ENCODE assay signal across 28 cellular contexts in the genomic region with DNA sequence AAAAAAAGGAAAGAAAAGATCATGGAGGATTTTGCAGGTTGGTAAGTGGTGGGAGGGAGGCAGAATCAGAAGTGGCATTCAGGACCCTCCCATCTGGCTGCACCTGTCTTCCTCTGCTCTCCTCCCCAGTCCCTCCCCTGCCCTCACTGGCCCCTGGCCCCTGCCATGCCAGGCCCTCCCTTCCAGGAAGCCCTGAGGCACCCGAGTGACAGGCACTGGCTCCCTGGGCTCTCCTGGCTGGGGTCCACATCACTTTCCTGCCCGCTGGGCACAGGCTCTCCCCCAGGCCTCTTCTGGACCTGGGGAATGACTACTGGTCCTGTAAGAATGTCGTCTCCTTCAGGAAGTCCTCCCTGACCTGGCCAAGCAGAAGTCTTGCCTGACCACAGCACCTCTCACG. TPM values are rescaled to one million over a fixed set of nuclear protein-coding genes. Genes with fewer than 3 reads are reported as not detected.
A peak's percentile ranks its signal among the peaks of the same experiment; 100 is the strongest.
DNase-seq lines count a peak whose midpoint lies in the region; ATAC-seq, FAIRE-seq and TF ChIP-seq lines count a peak whose summit lies in the region.
"Had no signal": no experiment of that assay in that cellular context is flagged by ENCODE, and none has a peak within 500 bp of the region (broad histone marks: within the 10 kb centered on the region; RNA-seq: fewer than 3 reads in every experiment).

No MANE protein-coding gene starts in this region.

- CTCF ChIA-PET in IMR-90 (lab: Yijun Ruan, JAX) = interaction anchor here (0.6 kb wide), 2 partner anchors 33 kb away, joined by 3 to 8 read pairs; no protein-coding TSS in a partner anchor
- CTCF ChIA-PET in K562 (lab: Yijun Ruan, JAX; ENCODE audit: low intra/inter-chr PET ratio) = no interaction called here

- in situ Hi-C loops in IMR-90 (cut with MboI; ENCODE audit: low sequenced_read_pairs) = no loop called here
- in situ Hi-C loops in K562 (cut with MboI) = no loop called here

- POLR2A ChIA-PET in IMR-90 (lab: Charles Lee; ENCODE audit: unreplicated experiment) = no interaction called here
- POLR2A ChIA-PET in K562 (lab: Yijun Ruan, JAX) = no interaction called here

- no peaks in the 10 kb centered on the region for H3K79me2 ChIP-seq in K562 (ENCODE audit: control insufficient read depth, insufficient read depth, low read length)

- peak overlapping the region; percentile 22 for H2AFZ ChIP-seq in IMR-90 (replicated peaks; ENCODE audit: low read length, poor library complexity)
- no peak overlapping the region for H2AFZ ChIP-seq in K562 (ENCODE audit: low read depth, low read length)
- no peak overlapping the region for H2AFZ ChIP-seq in neuronal stem cell (ENCODE audit: low read length)

- H3K4me1 ChIP-seq in IMR-90 (ENCODE audit: control insufficient read depth, insufficient read depth, low read length) (peaks cover 8% of the 10 kb centered on the region), K562 (replicated peaks in 1 of 2; ENCODE audit: control insufficient read depth in 2 of 2, insufficient read depth in 2 of 2, low read length in 2 of 2) (peaks cover 0 to 3% of the 10 kb centered on the region in 2 experiments; a peak in 1 of 5 replicates), neuronal stem cell (ENCODE audit: control insufficient read depth in 2 of 2, insufficient read depth in 1 of 2, low read depth in 1 of 2, low read length in 2 of 2) (peaks cover 1 to 7% of the 10 kb centered on the region in 2 donors)
- H3K4me1 ChIP-seq: BE2C had no signal

- no peak overlapping the region for H3K18ac ChIP-seq in IMR-90 (ENCODE audit: low read depth, low read length)
- H3K18ac ChIP-seq in neuronal stem cell (ENCODE audit: low read length) = no peak overlapping the region

- H3K4ac ChIP-seq in IMR-90 (ENCODE audit: low read depth, low read length) (0 out of 2 replicates have a peak overlapping the region, but pooled peaks have one; percentile 34), neuronal stem cell (ENCODE audit: low read length) (no peak overlapping the region)

- DNase-seq in activated effector memory CD4-positive, alpha-beta T cell treated with anti-CD3 and anti-CD28 coated beads, Interleukin-2, amount 50 U/mL, for 16 hours = peak; percentile 33
- no peak for DNase-seq in activated effector memory CD4-positive, alpha-beta T cell treated with Interleukin-2 at 50 U/mL for 16 hours
- DNase-seq in IMR-90 (no peak), K562 (ENCODE audit: extremely low read depth in 1 of 4, low spot score in 3 of 4) (no peak), neuronal stem cell (ENCODE audit: low spot score) (no peak)
- no peak for DNase-seq in NK-92 treated with Interleukin-12 subunit alpha and Interleukin-12 subunit beta, amount 100 ng/mL, for 24 hours (lab: John Stamatoyannopoulos, UW)
- no peak for DNase-seq in stimulated activated CD4-positive, alpha-beta T cell treated with anti-CD3 and anti-CD28 coated beads, Interleukin-4, amount 100 ng/mL, for 1 hour
- DNase-seq: 8988T; ACHN; BE2C; C1 segment of cervical spinal cord; CD4-positive, alpha-beta memory T cell; CD4-positive, CD25-positive, alpha-beta regulatory T cell; CD8-positive, alpha-beta memory T cell; COR-L47; DMS 273 treated with DMSO at 0.1 percent for 48 hours; DMS153; DMS53; DMS79; DND-41; EL; GDM1 had no signal

- peak overlapping the region; percentile 17 for H2AK9ac ChIP-seq in IMR-90 (replicated peaks; ENCODE audit: low read depth, low read length, poor library complexity)

- H3K9me3 ChIP-seq in IMR-90 (ENCODE audit: control insufficient read depth, insufficient read depth, low read length) = peaks cover 6% of the 10 kb centered on the region
- H3K9me3 ChIP-seq in K562 (replicated peaks; ENCODE audit: control insufficient read depth, insufficient read depth, low read depth, low read length) = no peaks in the 10 kb centered on the region
- peaks cover 0 to 2% of the 10 kb centered on the region in 2 donors for H3K9me3 ChIP-seq in neuronal stem cell (replicated peaks in 1 of 2; ENCODE audit: control insufficient read depth in 2 of 2, insufficient read depth in 1 of 2, low read depth in 1 of 2, low read length in 2 of 2)
- H3K9me3 ChIP-seq: BE2C had no signal

- H3K36me3 ChIP-seq in IMR-90 (ENCODE audit: control insufficient read depth, insufficient read depth, low read length) = no peaks in the 10 kb centered on the region
- H3K36me3 ChIP-seq in K562 (ENCODE audit: control insufficient read depth, insufficient read depth, low read length) = no peaks in the 10 kb centered on the region
- H3K36me3 ChIP-seq in neuronal stem cell (replicated peaks in 1 of 2; ENCODE audit: control insufficient read depth in 2 of 2, insufficient read depth in 2 of 2, low read length in 2 of 2) = no peaks in the 10 kb centered on the region
- H3K36me3 ChIP-seq: BE2C, BLaER1 had no signal

- H3K23ac ChIP-seq in IMR-90 (ENCODE audit: low read depth, low read length) (no peak overlapping the region), neuronal stem cell (ENCODE audit: low read depth, low read length, poor library complexity) (no peak overlapping the region)

- H3K27ac ChIP-seq in IMR-90 (ENCODE audit: insufficient read depth, low read length) (no peak overlapping the region), K562 (ENCODE audit: extremely low read depth, low read depth, low read length) (no peak overlapping the region), neuronal stem cell (replicated peaks; ENCODE audit: low read length) (no peak overlapping the region)
- H3K27ac ChIP-seq: BLaER1 had no signal

- TF ChIP-seq CTCF in IMR-90 (conservative IDR thresholded peaks at IDR 0.05; ENCODE audit: low read depth, low read length) (no peak), K562 (IDR thresholded peaks at IDR 0.05 in 2 of 3, conservative IDR thresholded peaks at IDR 0.05 in 1 of 3; ENCODE audit: insufficient read depth in 2 of 3, low read depth in 1 of 3, low read length in 3 of 3) (no peak)

- TF ChIP-seq RAD21 in IMR-90 (IDR thresholded peaks at IDR 0.05; ENCODE audit: low read length) (no peak), K562 (CRISPR knock-in tag; conservative IDR thresholded peaks at IDR 0.05 in 1 of 2, IDR thresholded peaks at IDR 0.05 in 1 of 2) (no peak)

- no peak overlapping the region for H2BK20ac ChIP-seq in IMR-90 (ENCODE audit: low read depth, low read length)

- H3K14ac ChIP-seq in IMR-90 (replicated peaks; ENCODE audit: low read depth, low read length) (no peak overlapping the region), neuronal stem cell (ENCODE audit: low read length) (peak overlapping the region; percentile 31)

- H2BK120ac ChIP-seq in IMR-90 (ENCODE audit: low read depth, low read length) (no peak overlapping the region), neuronal stem cell (ENCODE audit: low read depth, low read length) (no peak overlapping the region)

- peak overlapping the region; percentile 85; the same call in 2 of the 3 replicates for H2BK15ac ChIP-seq in IMR-90 (ENCODE audit: low read depth, low read length)
- H2BK15ac ChIP-seq in neuronal stem cell (ENCODE audit: low read length) = no peak overlapping the region

- H3K4me2 ChIP-seq in IMR-90 (ENCODE audit: low read depth, low read length) (no peak overlapping the region), K562 (ENCODE audit: insufficient read depth, low read length) (no peak overlapping the region), neuronal stem cell (ENCODE audit: insufficient read depth, low read length, poor library complexity, severe bottlenecking) (no peak overlapping the region)
- H3K4me2 ChIP-seq: BLaER1 had no signal

- H3K9me1 ChIP-seq in IMR-90 (ENCODE audit: insufficient read depth, low read length) (peaks cover 9% of the 10 kb centered on the region), K562 (ENCODE audit: control insufficient read depth, insufficient read depth, low read length) (no peaks in the 10 kb centered on the region)

- WGBS in IMR-90 (ENCODE audit: extremely low coverage in 2 of 2, insufficient read length in 1 of 2), 2 experiments = 100% methylated on average over 2 of the region's 4 CpGs; no CpG with 5 or more reads in 1 of the 2 experiments
- 3% methylated on average over 4 of the region's 4 CpGs for WGBS in K562 (ENCODE audit: insufficient coverage, low coverage, missing lambda C conversion rate)
- WGBS in neuronal stem cell (ENCODE audit: extremely low coverage in 2 of 2, insufficient read length in 2 of 2, insufficient replicate concordance in 1 of 2), 2 donors = no CpG with 5 or more reads among the region's 4 CpGs

- H3K27me3 ChIP-seq in IMR-90 (ENCODE audit: control insufficient read depth, insufficient read depth, low read length) (no peaks in the 10 kb centered on the region), K562 (ENCODE audit: control insufficient read depth in 2 of 2, insufficient read depth in 2 of 2, low read length in 2 of 2) (peaks cover 37 to 59% of the 10 kb centered on the region in 2 experiments), neuronal stem cell (ENCODE audit: control insufficient read depth in 3 of 3, insufficient read depth in 3 of 3, low read depth in 1 of 3, low read length in 3 of 3) (peaks cover 0 to 26% (median 0%) of the 10 kb centered on the region in 3 experiments)
- H3K27me3 ChIP-seq: BE2C, BLaER1 had no signal

- intact Hi-C loops in IMR-90 (cut with micrococcal nuclease) = no loop called here
- intact Hi-C loops in K562 (cut with micrococcal nuclease) = no loop called here

- H2BK5ac ChIP-seq in IMR-90 (ENCODE audit: low read depth, low read length, poor library complexity, severe bottlenecking) (no peak overlapping the region), neuronal stem cell (ENCODE audit: low read length) (no peak overlapping the region)

- TF ChIP-seq EP300 in K562 (IDR thresholded peaks at IDR 0.05; ENCODE audit: low read length) = no peak

- no peak overlapping the region for H4K5ac ChIP-seq in IMR-90 (ENCODE audit: low read depth, low read length)

- H3K4me3 ChIP-seq in IMR-90 (ENCODE audit: insufficient read depth, low read depth, low read length) (no peak overlapping the region), K562 (no peak overlapping the region), neuronal stem cell (ENCODE audit: low read length in 2 of 2) (no peak overlapping the region)
- H3K4me3 ChIP-seq: BLaER1, GM12878 had no signal

- no peak overlapping the region for H3K9ac ChIP-seq in IMR-90 (ENCODE audit: low read depth, low read length)
- H3K9ac ChIP-seq in K562 (ENCODE audit: insufficient read depth in 1 of 2, low read depth in 2 of 2, low read length in 2 of 2) = no peak overlapping the region
- H3K9ac ChIP-seq in neuronal stem cell (ENCODE audit: low read depth, low read length, poor library complexity) = no peak overlapping the region
- H3K9ac ChIP-seq: BLaER1 had no signal

- TF ChIP-seq POLR2A in IMR-90 (IDR thresholded peaks at IDR 0.05; ENCODE audit: low read depth, low read length) = no peak
- TF ChIP-seq POLR2A in K562 (conservative IDR thresholded peaks at IDR 0.05) = no peak

- H2BK12ac ChIP-seq in neuronal stem cell (ENCODE audit: low read length) = no peak overlapping the region

- dilution Hi-C loops in IMR-90 (cut with HindIII; ENCODE audit: low sequenced_read_pairs, unreplicated experiment) = no loop called here

- H4K8ac ChIP-seq in IMR-90 (ENCODE audit: low read depth in 2 of 2, low read length in 2 of 2) = no peak overlapping the region
- no peak overlapping the region for H4K8ac ChIP-seq in neuronal stem cell (ENCODE audit: low read depth, low read length)

- no peak for ATAC-seq in IMR-90 (ENCODE audit: low read depth)
- no peak for ATAC-seq in K562
- no peak for ATAC-seq in GM21367 (IDR thresholded peaks at IDR 0.05; ENCODE audit: unreplicated experiment)
- ATAC-seq: GM12878 had no signal

- BruUV-seq in IMR-90 (replicated peaks; lab: Mats Ljungman, UMichigan) (no TSS peak), K562 (replicated peaks; lab: Mats Ljungman, UMichigan) (no TSS peak)

- H4K91ac ChIP-seq in IMR-90 (ENCODE audit: insufficient read depth, low read depth, low read length) (no peak overlapping the region), neuronal stem cell (ENCODE audit: low read depth, low read length, poor library complexity) (no peak overlapping the region)

- H3K79me1 ChIP-seq in IMR-90 (ENCODE audit: low read depth in 1 of 2, low read length in 2 of 2) (peaks cover 0 to 3% of the 10 kb centered on the region in 2 experiments; a peak in 2 of 4 replicates), neuronal stem cell (ENCODE audit: low read depth, low read length) (no peaks in the 10 kb centered on the region)

- H4K20me1 ChIP-seq in IMR-90 (ENCODE audit: insufficient read depth, low read length) = no peaks in the 10 kb centered on the region
- peaks cover 9% of the 10 kb centered on the region; the same call in 1 of the 2 replicates for H4K20me1 ChIP-seq in K562 (replicated peaks; ENCODE audit: control insufficient read depth, insufficient read depth, low read length)
- H4K20me1 ChIP-seq: BLaER1 had no signal

- H2AK5ac ChIP-seq in IMR-90 (ENCODE audit: low read depth, low read length) (peak overlapping the region; percentile 27), neuronal stem cell (ENCODE audit: low read depth, low read length) (peak overlapping the region; percentile 40)

- FAIRE-seq in K562 (lab: Jason Lieb, UNC) = no peak
- FAIRE-seq: A204.1, GM12878, GM12892, GM18507 had no signal

- H3K56ac ChIP-seq in IMR-90 (ENCODE audit: extremely low read depth, insufficient read depth, low read length) = no peak overlapping the region

RNA-seq across cellular contexts. Expression of a gene that starts 15.3 kb away (rescaled TPM):
- total RNA-seq in IMR-90 (2012; rRNA removed) (39.7 and 39.8 TPM in 2 replicates), K562 (2014; rRNA removed) (7.7 and 9.1 TPM in 2 replicates), K562 (2014; rRNA removed; fragmentation: Illumina TruSeq; extraction: Trizol) (8.3 TPM in 2 replicates), K562 (2015; rRNA removed; fragmentation: Illumina TruSeq; extraction: Trizol) (6.4 and 7.1 TPM in 2 replicates), K562 (2021) (12.0 and 16.0 TPM in 2 replicates)
- polyA plus RNA-seq in IMR-90 (2012; rRNA removed) (45.5 and 47.3 TPM in 2 replicates), K562 (2011; rRNA removed) (8.4 and 11.8 TPM in 2 replicates), K562 (2014; fragmentation: Illumina TruSeq; extraction: Trizol) (7.3 and 9.2 TPM in 2 replicates), K562 (2014; fragmentation: Nextera tagmentation; extraction: Ambion mirVana) (1 to 10 TPM; 7.1 to 8.1 TPM), K562 (2014; rRNA removed) (6.7 and 12.8 TPM in 2 replicates)
- 18.2 and 29.3 TPM in 2 replicates for polyA plus RNA-seq in IMR-90 (2012; cell fraction: cytosol; rRNA removed)
- 152 and 210 TPM in 2 replicates for polyA plus RNA-seq in IMR-90 (2012; cell fraction: nucleus; rRNA removed; ENCODE audit: low replicate concordance)
- 40.2 and 48.3 TPM in 2 replicates for total RNA-seq in K562 (2011; cell fraction: chromatin; rRNA removed; ENCODE audit: low replicate concordance)
- total RNA-seq in K562 (2011; cell fraction: nucleolus; rRNA removed) = 29.0 and 30.4 TPM in 2 replicates
- 24.6 and 33.4 TPM in 2 replicates for total RNA-seq in K562 (2011; cell fraction: nucleoplasm; rRNA removed)
- 6.6 and 7.4 TPM in 2 replicates for polyA plus RNA-seq in K562 (2011; cell fraction: cytosol; rRNA removed)
- 15.0 and 23.8 TPM in 2 replicates for polyA plus RNA-seq in K562 (2011; cell fraction: nucleus; rRNA removed)
- polyA plus RNA-seq in K562 (2012) = 7.5 and 8.1 TPM in 2 replicates
- polyA minus RNA-seq in K562 (2011; rRNA and poly(A)+ RNA removed) = 10.4 and 16.9 TPM in 2 replicates
- 12.7 and 15.3 TPM in 2 replicates for polyA minus RNA-seq in K562 (2011; cell fraction: cytosol; rRNA and poly(A)+ RNA removed)
- polyA minus RNA-seq in K562 (2011; cell fraction: nucleus; rRNA and poly(A)+ RNA removed) = 13.3 and 18.3 TPM in 2 replicates
- polyA plus RNA-seq in neuronal stem cell (2013, experiment 1 of 2) = 5.9 TPM
- 6.1 TPM for polyA plus RNA-seq in neuronal stem cell (2013, experiment 2 of 2)
